21 cellular contexts compared by ENCODE assay signal in the genomic region with DNA sequence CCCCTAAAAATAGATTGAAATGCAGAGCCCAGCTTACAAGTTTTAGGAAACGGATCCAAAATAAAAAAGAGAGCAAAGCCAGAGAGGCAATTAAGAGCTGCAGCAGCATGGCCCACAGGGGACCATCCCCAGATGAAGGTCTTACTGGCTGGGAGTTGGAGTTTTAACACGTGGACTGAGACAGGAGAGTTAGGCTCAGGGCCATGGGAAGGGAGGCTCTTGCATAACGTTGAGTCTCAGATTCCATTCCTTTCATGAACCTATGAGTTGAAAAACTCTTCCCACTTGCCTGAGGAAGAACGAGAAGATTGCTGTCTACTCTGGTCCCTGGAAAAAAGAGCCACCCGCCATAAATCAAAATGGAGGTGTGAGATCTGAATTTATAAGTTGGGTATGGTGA.
A peak's percentile ranks its signal among the peaks of the same experiment; 100 is the strongest.
DNase-seq lines count a peak whose midpoint lies in the region; ATAC-seq and TF ChIP-seq lines count a peak whose summit lies in the region.
"Had no signal": no experiment of that assay in that cellular context is flagged by ENCODE, and none has a peak within 500 bp of the region (broad histone marks: within the 10 kb centered on the region; RNA-seq: fewer than 3 reads in every experiment).

No MANE protein-coding gene starts in this region.

- H3K27ac ChIP-seq in ACC112 (ENCODE audit: low read depth, low read length) (no peak overlapping the region), osteoblast (ENCODE audit: low read depth, low read length) (no peak overlapping the region), foreskin keratinocyte (no peak overlapping the region)
- H3K27ac ChIP-seq: BLaER1, HL-60 had no signal

- no peaks in the 10 kb centered on the region for H4K20me1 ChIP-seq in osteoblast (ENCODE audit: insufficient read depth, low read length)
- H4K20me1 ChIP-seq: BLaER1 had no signal

- no peak overlapping the region for H3K4me2 ChIP-seq in osteoblast (ENCODE audit: insufficient read depth, low read length)
- H3K4me2 ChIP-seq: BLaER1 had no signal

- ATAC-seq in foreskin keratinocyte (no peak), GM18870 (IDR thresholded peaks at IDR 0.05; ENCODE audit: unreplicated experiment) (no peak), HG03139 (IDR thresholded peaks at IDR 0.05; ENCODE audit: unreplicated experiment) (no peak)
- ATAC-seq: natural killer cell treated with Interleukin-12 subunit alpha and Interleukin-12 subunit beta and Interleukin-15 and Interleukin-18, amount 100 ng/mL, for 72 hours had no signal

- H3K9me3 ChIP-seq in osteoblast (ENCODE audit: low read depth, low read length), result peaks cover 3% of the 10 kb centered on the region

- H3K79me2 ChIP-seq in ACC112 (ENCODE audit: control insufficient read depth, insufficient read depth, low read length, unreplicated experiment) (no peaks in the 10 kb centered on the region), osteoblast (ENCODE audit: insufficient read depth, low read length) (no peaks in the 10 kb centered on the region)

- peak overlapping the region; percentile 52 for H2AFZ ChIP-seq in ACC112 (ENCODE audit: low read length, unreplicated experiment)
- H2AFZ ChIP-seq in osteoblast (ENCODE audit: low read length), result peak overlapping the region; percentile 50

- DNase-seq in HuH-7 (ENCODE audit: low spot score) (peak; percentile 31), fibroblast of peridontal ligament (ENCODE audit: extremely low read depth) (peak; percentile 57), osteoblast (ENCODE audit: insufficient read length, low spot score, missing footprints) (no peak), foreskin keratinocyte (no peak), ureter (ENCODE audit: low spot score) (no peak)
- DNase-seq: activated gamma-delta T cell; Caco-2; DMS79; effector CD8-positive, alpha-beta T cell; NCI-H1092 treated with DMSO at 0.1 percent for 48 hours; NCI-H187 treated with DMSO at 0.1 percent for 48 hours; NCI-H69; posterior cingulate gyrus; small intestine; stimulated activated CD4-positive, alpha-beta T cell treated with anti-CD3 and anti-CD28 coated beads, Interleukin-2, amount 100 ng/mL, for 24 hours had no signal

- no peak overlapping the region for H3K4me3 ChIP-seq in ACC112 (ENCODE audit: low read depth, low read length)
- H3K4me3 ChIP-seq in osteoblast (ENCODE audit: insufficient read depth, low read length), result no peak overlapping the region
- H3K4me3 ChIP-seq: BLaER1 had no signal

- no peaks in the 10 kb centered on the region for H3K27me3 ChIP-seq in ACC112 (ENCODE audit: insufficient read depth, low read length)
- H3K27me3 ChIP-seq in osteoblast (ENCODE audit: insufficient read depth, low read length), result no peaks in the 10 kb centered on the region
- no peaks in the 10 kb centered on the region for H3K27me3 ChIP-seq in foreskin keratinocyte
- H3K27me3 ChIP-seq: BLaER1 had no signal

- H3K4me1 ChIP-seq in ACC112 (ENCODE audit: control insufficient read depth, insufficient read depth, low read length, unreplicated experiment) (peaks cover 39% of the 10 kb centered on the region), osteoblast (ENCODE audit: insufficient read depth, low read length) (peaks cover 20% of the 10 kb centered on the region), foreskin keratinocyte (peaks cover 6% of the 10 kb centered on the region)
- H3K4me1 ChIP-seq: BLaER1 had no signal

- TF ChIP-seq CTCF in osteoblast (IDR thresholded peaks at IDR 0.05; ENCODE audit: extremely low read depth, low read depth, low read length) (no peak), foreskin keratinocyte (conservative IDR thresholded peaks at IDR 0.05) (no peak)

- H3K36me3 ChIP-seq in ACC112 (ENCODE audit: insufficient read depth, low read length) (peaks cover 3% of the 10 kb centered on the region), osteoblast (ENCODE audit: insufficient read depth, low read length) (no peaks in the 10 kb centered on the region)
- H3K36me3 ChIP-seq: BLaER1 had no signal

Comparison
In these comparisons a context has a peak if more than half of its experiments do, and no peak if none do; other contexts are left out.
1. DNase-seq: peak in HuH-7 (single experiment) and fibroblast of peridontal ligament (single experiment); none in osteoblast (single experiment), foreskin keratinocyte (0 of 2) and ureter (single experiment).